ENCODE assay signal across 17 cellular contexts in genomic region chr6:34084591-34085280, GRCh38.
"Had no signal": no experiment of that assay in that cellular context is flagged by ENCODE, and none has a peak within 500 bp of the region (broad histone marks: within the 10 kb centered on the region; RNA-seq: fewer than 3 reads in every experiment).

No MANE protein-coding gene starts in this region.

- H3K36me3 Mint-ChIP-seq: activated naive CD8-positive, alpha-beta T cell treated with anti-CD3 and anti-CD28 coated beads for 36 hours; natural killer cell treated with Interleukin-12 subunit alpha and Interleukin-12 subunit beta and Interleukin-15 and Interleukin-18, amount 100 ng/mL, for 72 hours; stimulated activated naive B cell treated with anti-CD40 and anti-IgM and Interleukin-4, amounts not matched to agents 10 μg/mL and 1 μg/mL and 100 μg/mL, for 72 hours had no signal

- H3K36me3 ChIP-seq: brain microvascular endothelial cell, thyroid gland had no signal

- H3K27ac Mint-ChIP-seq: activated CD4-positive, alpha-beta T cell treated with anti-CD3 and anti-CD28 coated beads, Interleukin-2, amount 10 ng/mL, durations not matched to agents 24 days and 14 days; activated naive CD8-positive, alpha-beta T cell treated with anti-CD3 and anti-CD28 coated beads for 36 hours; dendritic cell treated with granulocyte-macrophage colony-stimulating factor and Interleukin-4, amounts not matched to agents 40 ng/mL and 50 ng/mL, for 4 days; effector memory CD8-positive, alpha-beta T cell; natural killer cell treated with Interleukin-12 subunit alpha and Interleukin-12 subunit beta and Interleukin-15 and Interleukin-18, amount 100 ng/mL, for 72 hours; stimulated activated naive B cell treated with anti-CD40 and anti-IgM and Interleukin-4, amounts not matched to agents 10 μg/mL and 1 μg/mL and 100 μg/mL, for 72 hours had no signal

- H3K4me3 ChIP-seq: thyroid gland had no signal

- ATAC-seq: effector memory CD8-positive, alpha-beta T cell; natural killer cell treated with Interleukin-12 subunit alpha and Interleukin-12 subunit beta and Interleukin-15 and Interleukin-18, amount 100 ng/mL, for 72 hours; stimulated activated naive B cell treated with anti-CD40 and anti-IgM and Interleukin-4, amounts not matched to agents 10 μg/mL and 1 μg/mL and 100 μg/mL, for 72 hours had no signal

- DNase-seq: activated CD4-positive, alpha-beta T cell treated with anti-CD3 and anti-CD28 coated beads, Interleukin-2, amount 10 ng/mL, durations not matched to agents 24 days and 14 days; activated CD4-positive, CD25-positive, alpha-beta regulatory T cell; activated CD8-positive, alpha-beta memory T cell treated with anti-CD3 and anti-CD28 coated beads, Interleukin-2, amount 50 U/mL, for 48 hours; activated naive CD8-positive, alpha-beta T cell treated with anti-CD3 and anti-CD28 coated beads for 36 hours; amygdala; brain microvascular endothelial cell; effector memory CD8-positive, alpha-beta T cell; foreskin melanocyte; head of caudate nucleus; occipital lobe; stimulated activated CD4-positive, alpha-beta T cell treated with anti-CD3 and anti-CD28 coated beads, Interleukin-15, amount 100 ng/mL, for 24 hours; stimulated activated CD4-positive, alpha-beta T cell treated with anti-CD3 and anti-CD28 coated beads, Interleukin-4, amount 100 ng/mL, for 1 hour; stimulated activated naive B cell treated with anti-CD40 and anti-IgM and Interleukin-4, amounts not matched to agents 10 μg/mL and 1 μg/mL and 100 μg/mL, for 72 hours; thyroid gland had no signal

- H3K9me3 Mint-ChIP-seq: activated CD4-positive, alpha-beta T cell treated with anti-CD3 and anti-CD28 coated beads, Interleukin-2, amount 10 ng/mL, durations not matched to agents 24 days and 14 days; activated naive CD8-positive, alpha-beta T cell treated with anti-CD3 and anti-CD28 coated beads for 36 hours; central memory CD8-positive, alpha-beta T cell; dendritic cell treated with granulocyte-macrophage colony-stimulating factor and Interleukin-4, amounts not matched to agents 40 ng/mL and 50 ng/mL, for 4 days; effector memory CD8-positive, alpha-beta T cell; natural killer cell treated with Interleukin-12 subunit alpha and Interleukin-12 subunit beta and Interleukin-15 and Interleukin-18, amount 100 ng/mL, for 72 hours; stimulated activated naive B cell treated with anti-CD40 and anti-IgM and Interleukin-4, amounts not matched to agents 10 μg/mL and 1 μg/mL and 100 μg/mL, for 72 hours had no signal

- H3K27ac ChIP-seq: brain microvascular endothelial cell, thyroid gland had no signal

- H3K27me3 ChIP-seq: brain microvascular endothelial cell, thyroid gland had no signal

- H3K4me1 Mint-ChIP-seq: activated CD4-positive, alpha-beta T cell treated with anti-CD3 and anti-CD28 coated beads, Interleukin-2, amount 10 ng/mL, durations not matched to agents 24 days and 14 days; activated naive CD8-positive, alpha-beta T cell treated with anti-CD3 and anti-CD28 coated beads for 36 hours; central memory CD8-positive, alpha-beta T cell; stimulated activated naive B cell treated with anti-CD40 and anti-IgM and Interleukin-4, amounts not matched to agents 10 μg/mL and 1 μg/mL and 100 μg/mL, for 72 hours had no signal

- H3K27me3 Mint-ChIP-seq: activated naive CD8-positive, alpha-beta T cell treated with anti-CD3 and anti-CD28 coated beads for 36 hours had no signal

- H3K4me3 Mint-ChIP-seq: activated CD4-positive, alpha-beta T cell treated with anti-CD3 and anti-CD28 coated beads, Interleukin-2, amount 10 ng/mL, durations not matched to agents 24 days and 14 days; activated naive CD8-positive, alpha-beta T cell treated with anti-CD3 and anti-CD28 coated beads for 36 hours; central memory CD8-positive, alpha-beta T cell; dendritic cell treated with granulocyte-macrophage colony-stimulating factor and Interleukin-4, amounts not matched to agents 40 ng/mL and 50 ng/mL, for 4 days; effector memory CD8-positive, alpha-beta T cell; natural killer cell treated with Interleukin-12 subunit alpha and Interleukin-12 subunit beta and Interleukin-15 and Interleukin-18, amount 100 ng/mL, for 72 hours; stimulated activated naive B cell treated with anti-CD40 and anti-IgM and Interleukin-4, amounts not matched to agents 10 μg/mL and 1 μg/mL and 100 μg/mL, for 72 hours had no signal

- H3K4me1 ChIP-seq: thyroid gland had no signal
